ENCODE assay signal across 11 cellular contexts in genomic region chr7:604884-605531, GRCh38.
A peak's percentile ranks its signal among the peaks of the same experiment; 100 is the strongest.
DNase-seq lines count a peak whose midpoint lies in the region; ATAC-seq, FAIRE-seq and TF ChIP-seq lines count a peak whose summit lies in the region.
"Had no signal": no experiment of that assay in that cellular context is flagged by ENCODE, and none has a peak within 500 bp of the region (broad histone marks: within the 10 kb centered on the region; RNA-seq: fewer than 3 reads in every experiment).

No MANE protein-coding gene starts in this region.

- no peak overlapping the region for H2BK20ac ChIP-seq in H1 (ENCODE audit: low read length)

- H3K27me3 ChIP-seq in SJSA1 (replicated peaks) (no peaks in the 10 kb centered on the region), H1 (replicated peaks in 1 of 4; ENCODE audit: control insufficient read depth in 3 of 4, extremely low read depth in 1 of 4, insufficient read depth in 3 of 4, low read length in 3 of 4) (no peaks in the 10 kb centered on the region), psoas muscle (ENCODE audit: insufficient read depth in 3 of 3, low read length in 2 of 3) (peaks cover 0 to 10% (median 0%) of the 10 kb centered on the region in 3 donors), WERI-Rb-1 (ENCODE audit: insufficient read depth, low read depth, severe bottlenecking) (no peaks in the 10 kb centered on the region)

- intact Hi-C loops in psoas muscle (cut with DNase I): loop anchor here in 1 of 2 donors (5.0 kb wide), 1 partner anchor 63 kb away; no protein-coding TSS in a partner anchor

- H3K9ac ChIP-seq in H1 (replicated peaks in 1 of 4; ENCODE audit: extremely low read depth in 1 of 4, low read depth in 3 of 4, low read length in 3 of 4): 0 out of 7 replicates have a peak overlapping the region, but pooled peaks of 1 of the 4 experiments have one; percentile 27

- CTCF ChIA-PET in H1 (lab: Charles Lee; ENCODE audit: partially characterized antibody): no interaction called here

- no peak overlapping the region for H3K4ac ChIP-seq in H1 (replicated peaks; ENCODE audit: insufficient read length, low read depth, low read length)

- no peak overlapping the region for H2BK15ac ChIP-seq in H1 (ENCODE audit: low read length)

- H3K14ac ChIP-seq in H1 (ENCODE audit: insufficient read length): no peak overlapping the region

- H3K4me2 ChIP-seq in H1 (ENCODE audit: insufficient read depth in 1 of 2, low read depth in 2 of 2, low read length in 2 of 2): no peak overlapping the region

- TF ChIP-seq RAD21 in H1 (IDR thresholded peaks at IDR 0.05 in 1 of 2, conservative IDR thresholded peaks at IDR 0.05 in 1 of 2; ENCODE audit: low read depth in 2 of 2, low read length in 2 of 2): no peak

- no peak for FAIRE-seq in H1 (lab: Jason Lieb, UNC)

- no peak overlapping the region for H2AK5ac ChIP-seq in H1 (ENCODE audit: low read depth, low read length)

- H3K23me2 ChIP-seq in H1 (ENCODE audit: low read depth, low read length): no peaks in the 10 kb centered on the region

- no peak for TF ChIP-seq EP300 in H1 (IDR thresholded peaks at IDR 0.05; ENCODE audit: borderline replicate concordance in 1 of 2, low read depth in 2 of 2, low read length in 2 of 2)

- no peak overlapping the region for H3K23ac ChIP-seq in H1 (ENCODE audit: insufficient read length)

- H3K9me3 ChIP-seq in SJSA1 (replicated peaks) (no peaks in the 10 kb centered on the region), H1 (ENCODE audit: insufficient read depth in 2 of 2, low read depth in 1 of 2, low read length in 1 of 2) (no peaks in the 10 kb centered on the region), psoas muscle (no peaks in the 10 kb centered on the region), WERI-Rb-1 (ENCODE audit: severe bottlenecking) (no peaks in the 10 kb centered on the region)

- no peak overlapping the region for H4K91ac ChIP-seq in H1 (replicated peaks; ENCODE audit: insufficient read length, low read length)

- H3K4me3 ChIP-seq in SJSA1 (no peak overlapping the region), H1 (ENCODE audit: extremely low read depth in 1 of 4, insufficient read depth in 2 of 4, low read depth in 3 of 4, low read length in 4 of 4) (no peak overlapping the region), psoas muscle (no peak overlapping the region), WERI-Rb-1 (ENCODE audit: low read depth, low read length) (no peak overlapping the region)

- no peak for TF ChIP-seq POLR2A in H1 (IDR thresholded peaks at IDR 0.05; ENCODE audit: control extremely low read depth in 1 of 2, low read depth in 2 of 2, low read length in 2 of 2)

- no peak overlapping the region for H3K56ac ChIP-seq in H1 (replicated peaks; ENCODE audit: insufficient read length, low read depth, low read length)

- H3K79me2 ChIP-seq in H1 (ENCODE audit: control insufficient read depth in 1 of 2, insufficient read depth in 2 of 2, low read length in 2 of 2): no peaks in the 10 kb centered on the region

- H3K18ac ChIP-seq in H1 (ENCODE audit: extremely low read depth, low read length): no peak overlapping the region

- peaks cover 0 to 3% of the 10 kb centered on the region in 2 experiments for H4K20me1 ChIP-seq in H1 (replicated peaks in 1 of 2; ENCODE audit: control insufficient read depth in 1 of 2, insufficient read depth in 2 of 2, low read length in 2 of 2)

- H4K5ac ChIP-seq in H1 (ENCODE audit: insufficient read length, low read depth, low read length): no peak overlapping the region

- no peak for ATAC-seq in psoas muscle
- ATAC-seq in GM21381 (IDR thresholded peaks at IDR 0.05; ENCODE audit: unreplicated experiment): no peak
- ATAC-seq in HG02678 (IDR thresholded peaks at IDR 0.05; ENCODE audit: unreplicated experiment): no peak
- ATAC-seq in omental fat pad (ENCODE audit: low FRiP score): no peak

- POLR2A ChIA-PET in H1 (lab: Charles Lee; ENCODE audit: partially characterized antibody): no interaction called here

- no peaks in the 10 kb centered on the region; the same call in 1 of the 2 replicates for H3K79me1 ChIP-seq in H1 (ENCODE audit: low read depth, low read length)

- DNase-seq in CD1c-positive myeloid dendritic cell (ENCODE audit: extremely low spot score) (peak; percentile 69), SJSA1 (ENCODE audit: low read depth in 1 of 2, low spot score in 2 of 2) (no peak), H1 (ENCODE audit: low read depth in 1 of 2, low spot score in 2 of 2) (no peak), psoas muscle (no peak), omental fat pad (ENCODE audit: low spot score) (no peak), WERI-Rb-1 (no peak)
- DNase-seq: DMS79, NCI-H1436 had no signal

- H3K36me3 ChIP-seq in SJSA1 (no peaks in the 10 kb centered on the region), H1 (ENCODE audit: control insufficient read depth in 2 of 4, insufficient read depth in 4 of 4, low read length in 3 of 4) (peaks cover 0 to 12% (median 2%) of the 10 kb centered on the region in 4 experiments; a peak in 2 of 8 replicates), psoas muscle (ENCODE audit: insufficient read depth in 1 of 2, low read depth in 1 of 2) (no peaks in the 10 kb centered on the region), WERI-Rb-1 (no peaks in the 10 kb centered on the region)

- H3K4me1 ChIP-seq in SJSA1 (replicated peaks) (peaks cover 14% of the 10 kb centered on the region), H1 (replicated peaks in 1 of 4; ENCODE audit: control insufficient read depth in 3 of 4, insufficient read depth in 4 of 4, low read length in 3 of 4) (peaks cover 0 to 2% (median 0%) of the 10 kb centered on the region in 4 experiments; a peak in 2 of 7 replicates), psoas muscle (peaks cover 3% of the 10 kb centered on the region)

- H3K27ac ChIP-seq in SJSA1: peak overlapping the region; percentile 79
- peak overlapping the region; percentile 11; the same call in 1 of the 2 replicates for H3K27ac ChIP-seq in H1 (ENCODE audit: low read depth, low read length)
- peak overlapping the region; percentile 81 for H3K27ac ChIP-seq in psoas muscle
- H3K27ac ChIP-seq in WERI-Rb-1: no peak overlapping the region
- H3K27ac ChIP-seq: epithelial cell of prostate had no signal

- H2BK5ac ChIP-seq in H1 (ENCODE audit: low read depth, low read length): peak overlapping the region; percentile 66

- no peak overlapping the region for H2BK120ac ChIP-seq in H1 (replicated peaks; ENCODE audit: low read depth, low read length)

- no peak overlapping the region for H2AFZ ChIP-seq in H1 (ENCODE audit: low read length)

- TF ChIP-seq CTCF in H1 (IDR thresholded peaks at IDR 0.05; ENCODE audit: control extremely low read depth in 1 of 3, insufficient read depth in 1 of 3, low read depth in 1 of 3, low read length in 3 of 3): no peak
- no peak for TF ChIP-seq CTCF in psoas muscle (IDR thresholded peaks at IDR 0.05)
- no peak for TF ChIP-seq CTCF in omental fat pad (IDR thresholded peaks at IDR 0.05)
- no peak for TF ChIP-seq CTCF in WERI-Rb-1 (IDR thresholded peaks at IDR 0.05; ENCODE audit: low read depth, low read length)

- 92% methylated on average over 27 of the region's 28 CpGs; no CpG with 5 or more reads in 1 of the 2 experiments for WGBS in H1 (ENCODE audit: extremely low coverage in 1 of 2, insufficient coverage in 1 of 2, insufficient read length in 1 of 2, insufficient replicate concordance in 2 of 2, low coverage in 1 of 2, low lambda C conversion rate in 2 of 2, missing lambda C conversion rate in 1 of 2), 2 experiments
- WGBS in psoas muscle, 3 donors: 82 to 89% (median 89%) methylated on average over 28 of the region's 28 CpGs

- H4K8ac ChIP-seq in H1 (ENCODE audit: extremely low read depth, insufficient read depth, low read length): no peak overlapping the region

- no peak overlapping the region for H2BK12ac ChIP-seq in H1 (ENCODE audit: low read depth, low read length)

TF ChIP-seq in H1, 55 proteins besides CTCF, POLR2A, EP300 and RAD21:
- TF ChIP-seq RFX5 (IDR thresholded peaks at IDR 0.05; ENCODE audit: borderline replicate concordance, low read depth, low read length) (no peak), NANOG (IDR thresholded peaks at IDR 0.05; ENCODE audit: insufficient read depth, low read depth, low read length, poor library complexity, severe bottlenecking) (no peak), JUND (IDR thresholded peaks at IDR 0.05; ENCODE audit: low read length) (no peak), HDAC6 (IDR thresholded peaks at IDR 0.05; ENCODE audit: low read depth, low read length) (no peak), TCF12 (IDR thresholded peaks at IDR 0.05; ENCODE audit: low read depth, low read length) (no peak), CBX8 (IDR thresholded peaks at IDR 0.05; ENCODE audit: borderline replicate concordance, low read depth, low read length) (no peak), TAF7 (optimal IDR thresholded peaks at IDR 0.05; ENCODE audit: borderline replicate concordance, low read depth, low read length) (no peak), BACH1 (IDR thresholded peaks at IDR 0.05; ENCODE audit: low read length) (no peak), NRF1 (IDR thresholded peaks at IDR 0.05; ENCODE audit: low read depth, low read length) (no peak), MAFK (IDR thresholded peaks at IDR 0.05; ENCODE audit: low read depth, low read length) (no peak), PHF8 (conservative IDR thresholded peaks at IDR 0.05; ENCODE audit: low read depth, low read length) (no peak), SAP30 (IDR thresholded peaks at IDR 0.05; ENCODE audit: insufficient read depth, insufficient replicate concordance, low read length) (no peak), CHD1 (IDR thresholded peaks at IDR 0.05; ENCODE audit: low read depth, low read length) (no peak)
